Comparison of ENCODE assay signal across 1 cellular context in genomic region chr12:105637470-105637869, GRCh38.
A peak's percentile ranks its signal among the peaks of the same experiment; 100 is the strongest.
TF ChIP-seq lines count a peak whose summit lies in the region.

No MANE protein-coding gene starts in this region.

TF ChIP-seq in HepG2, 621 proteins besides CTCF, POLR2A, EP300 and RAD21 (continued from another document):
- no peak for TF ChIP-seq BCLAF1 (IDR thresholded peaks at IDR 0.05)
- TF ChIP-seq ZZZ3 (CRISPR knock-in tag; IDR thresholded peaks at IDR 0.05; ENCODE audit: borderline replicate concordance) = no peak
- TF ChIP-seq ZNF317 (CRISPR knock-in tag; IDR thresholded peaks at IDR 0.05) = peak; percentile 91
